Comparison of ENCODE assay signal across 25 cellular contexts in genomic region chr7:8162181-8162580, GRCh38.
DNase-seq lines count a peak whose midpoint lies in the region; ATAC-seq, FAIRE-seq and TF ChIP-seq lines count a peak whose summit lies in the region.
"Had no signal": no experiment of that assay in that cellular context is flagged by ENCODE, and none has a peak within 500 bp of the region (broad histone marks: within the 10 kb centered on the region; RNA-seq: fewer than 3 reads in every experiment).

No MANE protein-coding gene starts in this region.

- TF ChIP-seq CTCF in spleen (IDR thresholded peaks at IDR 0.05 in 8 of 11, conservative IDR thresholded peaks at IDR 0.05 in 3 of 11) = no peak

- H3K27me3 ChIP-seq in spleen (replicated peaks in 1 of 7) = no peaks in the 10 kb centered on the region
- H3K27me3 ChIP-seq: BE2C, BLaER1 had no signal

- H3K4me3 ChIP-seq in spleen = no peak overlapping the region
- H3K4me3 ChIP-seq: BLaER1 had no signal

- ATAC-seq in GM18519 (IDR thresholded peaks at IDR 0.05; ENCODE audit: low FRiP score, unreplicated experiment) (no peak), GM18867 (IDR thresholded peaks at IDR 0.05; ENCODE audit: unreplicated experiment) (no peak)

- H3K9me3 ChIP-seq in spleen = no peaks in the 10 kb centered on the region
- H3K9me3 ChIP-seq: BE2C, BLaER1 had no signal

- peaks cover 0 to 6% (median 0%) of the 10 kb centered on the region in 6 donors for H3K36me3 ChIP-seq in spleen
- H3K36me3 ChIP-seq: BLaER1 had no signal

- intact Hi-C loops in spleen (cut with DNase I; ENCODE audit: low total_unique reads) = no loop called here

- H3K4me1 ChIP-seq in spleen = no peaks in the 10 kb centered on the region
- H3K4me1 ChIP-seq: BE2C, BLaER1 had no signal

- no peak overlapping the region for H3K27ac ChIP-seq in spleen
- H3K27ac ChIP-seq: BLaER1 had no signal

- DNase-seq in cerebellar cortex (ENCODE audit: low spot score) (peak; percentile 96), cerebellum (ENCODE audit: low spot score) (peak; percentile 79), spleen (no peak), HUDEP-2 (lab: John Stamatoyannopoulos, UW; ENCODE audit: unreplicated experiment in 76 of 76) (no peak)
- DNase-seq: 8988T; ACHN; BE2C; CD4-positive, alpha-beta memory T cell; CD4-positive, CD25-positive, alpha-beta regulatory T cell; CD8-positive, alpha-beta memory T cell; COR-L47; DMS 273 treated with DMSO at 0.1 percent for 48 hours; DMS153; DMS53; DMS79; DND-41; EL; GF-D8 had no signal

- no peak for TF ChIP-seq POLR2A in spleen (IDR thresholded peaks at IDR 0.05)

- peak; percentile 50 for FAIRE-seq in G401.6 (lab: Jason Lieb, UNC)
- FAIRE-seq: A204.1, GM12892, GM18507 had no signal

- WGBS in spleen, 5 donors = 86 to 91% (median 88%) methylated on average over 3 of the region's 3 CpGs

Comparison
In these comparisons a context has a peak if more than half of its experiments do, and no peak if none do; other contexts are left out.
1. DNase-seq: peak in cerebellar cortex (single experiment) and cerebellum (single experiment); none in spleen (single experiment) and HUDEP-2 (0 of 76).